ENCODE assay signal across 19 cellular contexts in genomic region chr9:106670418-106670817, GRCh38.
DNase-seq lines count a peak whose midpoint lies in the region; ATAC-seq, FAIRE-seq and TF ChIP-seq lines count a peak whose summit lies in the region.
"Had no signal": no experiment of that assay in that cellular context is flagged by ENCODE, and none has a peak within 500 bp of the region (broad histone marks: within the 10 kb centered on the region; RNA-seq: fewer than 3 reads in every experiment).

No MANE protein-coding gene starts in this region.

- DNase-seq in breast epithelium (ENCODE audit: low spot score in 2 of 2) (peak; percentile 41 to 53), MCF 10A (ENCODE audit: unreplicated experiment) (no peak), HepG2 (ENCODE audit: low spot score) (no peak), right lobe of liver (no peak), right cardiac atrium (peak in 1 of 3 donors; percentile 10), glutamatergic neuron (no peak), SHP77 treated with DMSO at 0.1 percent for 48 hours (lab: John Stamatoyannopoulos, UW) (no peak)
- DNase-seq: CD4-positive, CD25-positive, alpha-beta regulatory T cell; CD8-positive, alpha-beta memory T cell; COR-L47; DMS 273 treated with DMSO at 0.1 percent for 48 hours; DMS53; DND-41; EL; H9 had no signal

- H3K4me2 ChIP-seq in HepG2 (ENCODE audit: low read depth, low read length), result no peak overlapping the region
- H3K4me2 ChIP-seq: BLaER1 treated with 17β-estradiol and CSF1 and Interleukin-3, amounts not matched to agents 10 nM and 100 nM had no signal

- no peaks in the 10 kb centered on the region for H4K20me1 ChIP-seq in HepG2 (ENCODE audit: insufficient read depth, low read length)
- H4K20me1 ChIP-seq: BLaER1 treated with 17β-estradiol and CSF1 and Interleukin-3, amounts not matched to agents 10 nM and 100 nM had no signal

- 0% methylated on average over 2 of the region's 2 CpGs for WGBS in HepG2 (ENCODE audit: low lambda C conversion rate)
- WGBS in right lobe of liver (ENCODE audit: insufficient coverage, low coverage, low lambda C conversion rate, missing lambda C conversion rate), result 72% methylated on average over 2 of the region's 2 CpGs
- WGBS in right cardiac atrium, result 54% methylated on average over 2 of the region's 2 CpGs

- TF ChIP-seq CTCF in breast epithelium (IDR thresholded peaks at IDR 0.05) (peak in 1 of 3 donors; percentile 9), MCF 10A (IDR thresholded peaks at IDR 0.05; ENCODE audit: unreplicated experiment) (no peak), HepG2 (CRISPR knock-in tag; IDR thresholded peaks at IDR 0.05) (no peak), right lobe of liver (IDR thresholded peaks at IDR 0.05) (no peak), glutamatergic neuron (IDR thresholded peaks at IDR 0.05; ENCODE audit: partially characterized antibody, unreplicated experiment) (no peak)

- TF ChIP-seq EP300 in HepG2 (IDR thresholded peaks at IDR 0.05; ENCODE audit: low read depth in 2 of 2, low read length in 2 of 2) (no peak), HepG2 (CRISPR knock-in tag; IDR thresholded peaks at IDR 0.05; ENCODE audit: borderline replicate concordance) (no peak)

- TF ChIP-seq POLR2A in breast epithelium (IDR thresholded peaks at IDR 0.05) (no peak), HepG2 (IDR thresholded peaks at IDR 0.05; ENCODE audit: insufficient read depth in 1 of 2, low read depth in 2 of 2, low read length in 2 of 2) (no peak), right lobe of liver (IDR thresholded peaks at IDR 0.05) (no peak)

- H3K27ac ChIP-seq in breast epithelium (no peak overlapping the region), HepG2 (ENCODE audit: extremely low read length, insufficient read depth, low read length) (no peak overlapping the region), right lobe of liver (no peak overlapping the region), right cardiac atrium (ENCODE audit: low read length) (no peak overlapping the region)
- H3K27ac ChIP-seq: BLaER1 treated with 17β-estradiol and CSF1 and Interleukin-3, amounts not matched to agents 10 nM and 100 nM had no signal

- H3K9ac ChIP-seq in HepG2 (ENCODE audit: insufficient read depth, low read depth, low read length), result no peak overlapping the region
- H3K9ac ChIP-seq: BLaER1 treated with 17β-estradiol and CSF1 and Interleukin-3, amounts not matched to agents 10 nM and 100 nM had no signal

- POLR2A ChIA-PET in MCF 10A (lab: Yijun Ruan, JAX) (no interaction called here), HepG2 (lab: Yijun Ruan, JAX) (no interaction called here)

- no peaks in the 10 kb centered on the region for H3K9me3 Mint-ChIP-seq in MCF 10A (ENCODE audit: unreplicated experiment)
- H3K9me3 Mint-ChIP-seq in glutamatergic neuron (ENCODE audit: unreplicated experiment), result peaks cover 2% of the 10 kb centered on the region
- H3K9me3 Mint-ChIP-seq: H9 had no signal

- H3K9me3 ChIP-seq in breast epithelium (no peaks in the 10 kb centered on the region), HepG2 (ENCODE audit: low read length) (no peaks in the 10 kb centered on the region), right lobe of liver (no peaks in the 10 kb centered on the region), right cardiac atrium (ENCODE audit: control insufficient read depth, low read length) (no peaks in the 10 kb centered on the region)
- H3K9me3 ChIP-seq: BLaER1 treated with 17β-estradiol and CSF1 and Interleukin-3, amounts not matched to agents 10 nM and 100 nM had no signal

- no peaks in the 10 kb centered on the region for H3K36me3 ChIP-seq in breast epithelium
- no peaks in the 10 kb centered on the region for H3K36me3 ChIP-seq in HepG2 (replicated peaks in 1 of 2; ENCODE audit: control insufficient read depth in 1 of 2, insufficient read depth in 2 of 2, low read length in 2 of 2)
- no peaks in the 10 kb centered on the region for H3K36me3 ChIP-seq in right lobe of liver
- H3K36me3 ChIP-seq: BLaER1 treated with 17β-estradiol and CSF1 and Interleukin-3, amounts not matched to agents 10 nM and 100 nM had no signal

- H3K4me3 Mint-ChIP-seq in MCF 10A (ENCODE audit: unreplicated experiment) (no peak overlapping the region), glutamatergic neuron (ENCODE audit: unreplicated experiment) (no peak overlapping the region)
- H3K4me3 Mint-ChIP-seq: B cell; CD4-positive, CD25-positive, alpha-beta regulatory T cell; CD8-positive, alpha-beta memory T cell; H9 had no signal

- FAIRE-seq in HepG2 (lab: Jason Lieb, UNC), result no peak
- FAIRE-seq: GM12878, H1 had no signal

- H2AFZ ChIP-seq in HepG2 (ENCODE audit: low read length), result no peak overlapping the region

- H3K27me3 ChIP-seq in breast epithelium, result no peaks in the 10 kb centered on the region
- no peaks in the 10 kb centered on the region for H3K27me3 ChIP-seq in HepG2 (ENCODE audit: control insufficient read depth in 1 of 2, insufficient read depth in 2 of 2, low read length in 2 of 2)
- no peaks in the 10 kb centered on the region for H3K27me3 ChIP-seq in right lobe of liver
- no peaks in the 10 kb centered on the region for H3K27me3 ChIP-seq in right cardiac atrium (ENCODE audit: control insufficient read depth, insufficient read depth)
- H3K27me3 ChIP-seq: BLaER1 treated with 17β-estradiol and CSF1 and Interleukin-3, amounts not matched to agents 10 nM and 100 nM had no signal

- H3K36me3 Mint-ChIP-seq in MCF 10A (ENCODE audit: insufficient read depth, unreplicated experiment) (no peaks in the 10 kb centered on the region), glutamatergic neuron (ENCODE audit: unreplicated experiment) (no peaks in the 10 kb centered on the region)
- H3K36me3 Mint-ChIP-seq: CD4-positive, CD25-positive, alpha-beta regulatory T cell; CD8-positive, alpha-beta memory T cell had no signal

- in situ Hi-C loops in HepG2 (cut with HindIII; ENCODE audit: extremely low pct_ligation_motif_present, low pct_unique_long_range_greater_than_20kb), result no loop called here

- no peak overlapping the region for H3K4me3 ChIP-seq in breast epithelium
- no peak overlapping the region for H3K4me3 ChIP-seq in HepG2 (replicated peaks in 1 of 3; ENCODE audit: insufficient read depth in 1 of 3, low read depth in 2 of 3, low read length in 3 of 3)
- no peak overlapping the region for H3K4me3 ChIP-seq in right lobe of liver
- H3K4me3 ChIP-seq in right cardiac atrium (ENCODE audit: low read length), result no peak overlapping the region
- H3K4me3 ChIP-seq: BLaER1 treated with 17β-estradiol and CSF1 and Interleukin-3, amounts not matched to agents 10 nM and 100 nM; GM12878 had no signal

- no peaks in the 10 kb centered on the region for H3K79me2 ChIP-seq in HepG2 (ENCODE audit: insufficient read depth, low read length)

- no peaks in the 10 kb centered on the region for H3K27me3 Mint-ChIP-seq in MCF 10A (ENCODE audit: insufficient read depth, unreplicated experiment)
- no peaks in the 10 kb centered on the region for H3K27me3 Mint-ChIP-seq in glutamatergic neuron (ENCODE audit: unreplicated experiment)
- H3K27me3 Mint-ChIP-seq: B cell; CD4-positive, CD25-positive, alpha-beta regulatory T cell had no signal

- ATAC-seq in HepG2 (no peak), right lobe of liver (no peak), right cardiac atrium (peak; percentile 36 to 63)
- ATAC-seq: GM12878 had no signal

- no peak for TF ChIP-seq RAD21 in HepG2 (CRISPR knock-in tag; IDR thresholded peaks at IDR 0.05)

- H3K4me1 Mint-ChIP-seq in MCF 10A (ENCODE audit: insufficient read depth, unreplicated experiment) (no peaks in the 10 kb centered on the region), glutamatergic neuron (ENCODE audit: low read depth, unreplicated experiment) (no peaks in the 10 kb centered on the region)
- H3K4me1 Mint-ChIP-seq: B cell; CD4-positive, CD25-positive, alpha-beta regulatory T cell; CD8-positive, alpha-beta memory T cell had no signal

- BruUV-seq in MCF 10A (replicated peaks; lab: Mats Ljungman, UMichigan) (no TSS peak), HepG2 (replicated peaks; lab: Mats Ljungman, UMichigan) (no TSS peak)

- H3K27ac Mint-ChIP-seq in MCF 10A (ENCODE audit: low read depth, unreplicated experiment) (no peak overlapping the region), glutamatergic neuron (ENCODE audit: unreplicated experiment) (no peak overlapping the region)
- H3K27ac Mint-ChIP-seq: B cell; CD8-positive, alpha-beta memory T cell; H9 had no signal

- H3K4me1 ChIP-seq in breast epithelium, result no peaks in the 10 kb centered on the region
- H3K4me1 ChIP-seq in HepG2 (ENCODE audit: insufficient read depth, low read length), result no peaks in the 10 kb centered on the region
- H3K4me1 ChIP-seq in right lobe of liver, result no peaks in the 10 kb centered on the region
- H3K4me1 ChIP-seq in right cardiac atrium (ENCODE audit: control insufficient read depth, insufficient read depth, low read length), result no peaks in the 10 kb centered on the region
- H3K4me1 ChIP-seq: BLaER1 treated with 17β-estradiol and CSF1 and Interleukin-3, amounts not matched to agents 10 nM and 100 nM had no signal

- CTCF ChIA-PET in MCF 10A (lab: Yijun Ruan, JAX) (no interaction called here), HepG2 (lab: Yijun Ruan, JAX; ENCODE audit: low intra/inter-chr PET ratio, low total read pairs) (no interaction called here)

- intact Hi-C loops in breast epithelium (cut with DNase I; ENCODE audit: low total_unique reads), result no loop called here
- intact Hi-C loops in MCF 10A (cut with micrococcal nuclease), result no loop called here
- intact Hi-C loops in HepG2 (cut with micrococcal nuclease; ENCODE audit: unreplicated experiment), result no loop called here
- intact Hi-C loops in right lobe of liver (cut with DNase I), result no loop called here
- intact Hi-C loops in right cardiac atrium (cut with DNase I), result no loop called here

TF ChIP-seq in HepG2, 621 proteins besides CTCF, POLR2A, EP300 and RAD21:
- TF ChIP-seq ELF3 (CRISPR knock-in tag; IDR thresholded peaks at IDR 0.05) (no peak), TGIF2 (CRISPR knock-in tag; IDR thresholded peaks at IDR 0.05) (no peak), SALL1 (CRISPR knock-in tag; IDR thresholded peaks at IDR 0.05) (no peak), TERF1 (CRISPR knock-in tag; IDR thresholded peaks at IDR 0.05) (no peak), ZNF776 (CRISPR knock-in tag; IDR thresholded peaks at IDR 0.05) (no peak), MAFF (IDR thresholded peaks at IDR 0.05; ENCODE audit: low read depth, low read length) (0 out of 2 replicates have a peak, but pooled peaks have one; percentile 7)

Comparison
In these comparisons a context has a peak if more than half of its experiments do, and no peak if none do; other contexts are left out.
1. DNase-seq: peak in breast epithelium (2 of 2); none in MCF 10A (single experiment), HepG2 (single experiment), right lobe of liver (0 of 3), glutamatergic neuron (single experiment) and SHP77 treated with DMSO at 0.1 percent for 48 hours (single experiment).
2. ATAC-seq: peak in right cardiac atrium (2 of 2); none in HepG2 (single experiment) and right lobe of liver (0 of 4).